18 cellular contexts compared by ENCODE assay signal in genomic region chr2:105486762-105487141, GRCh38.
A peak's percentile ranks its signal among the peaks of the same experiment; 100 is the strongest.
DNase-seq lines count a peak whose midpoint lies in the region; ATAC-seq and TF ChIP-seq lines count a peak whose summit lies in the region.
"Had no signal": no experiment of that assay in that cellular context is flagged by ENCODE, and none has a peak within 500 bp of the region (broad histone marks: within the 10 kb centered on the region; RNA-seq: fewer than 3 reads in every experiment).

No MANE protein-coding gene starts in this region.

- H3K9ac ChIP-seq in GM23248 (no peak overlapping the region), IMR-90 (ENCODE audit: low read depth, low read length) (no peak overlapping the region; the same call in 1 of the 2 replicates), skeletal muscle tissue (ENCODE audit: low read depth in 1 of 3, low read length in 3 of 3) (no peak overlapping the region)

- peak overlapping the region; percentile 39; the same call in 1 of the 3 replicates for H2BK15ac ChIP-seq in IMR-90 (ENCODE audit: low read depth, low read length)

- intact Hi-C loops in IMR-90 (cut with micrococcal nuclease), result no loop called here

- 0 out of 4 replicates have a peak overlapping the region, but pooled peaks of 1 of the 2 experiments have one; percentile 1 for H4K8ac ChIP-seq in IMR-90 (ENCODE audit: low read depth in 2 of 2, low read length in 2 of 2)

- dilution Hi-C loops in IMR-90 (cut with HindIII; ENCODE audit: low sequenced_read_pairs, unreplicated experiment), result no loop called here

- no peaks in the 10 kb centered on the region for H3K4me1 Mint-ChIP-seq in activated naive CD8-positive, alpha-beta T cell treated with anti-CD3 and anti-CD28 coated beads for 36 hours

- peaks cover 10% of the 10 kb centered on the region; the same call in 1 of the 2 replicates for H3F3A ChIP-seq in GM23248 (ENCODE audit: insufficient read depth)

- BruUV-seq in IMR-90 (replicated peaks; lab: Mats Ljungman, UMichigan), result no TSS peak

- no peaks in the 10 kb centered on the region for H3K27me3 Mint-ChIP-seq in activated naive CD8-positive, alpha-beta T cell treated with anti-CD3 and anti-CD28 coated beads for 36 hours
- H3K27me3 Mint-ChIP-seq: CD4-positive, alpha-beta T cell had no signal

- POLR2A ChIA-PET in IMR-90 (lab: Charles Lee; ENCODE audit: unreplicated experiment), result no interaction called here

- peaks cover 14% of the 10 kb centered on the region for H3K9me1 ChIP-seq in IMR-90 (ENCODE audit: insufficient read depth, low read length)

- H3K27me3 ChIP-seq in GM23248 (replicated peaks; ENCODE audit: insufficient read depth) (no peaks in the 10 kb centered on the region), IMR-90 (ENCODE audit: control insufficient read depth, insufficient read depth, low read length) (peaks cover 21% of the 10 kb centered on the region), brain microvascular endothelial cell (replicated peaks) (no peaks in the 10 kb centered on the region), skeletal muscle tissue (ENCODE audit: control insufficient read depth in 3 of 3, insufficient read depth in 3 of 3, low read length in 3 of 3) (no peaks in the 10 kb centered on the region)
- H3K27me3 ChIP-seq: BE2C had no signal

- TF ChIP-seq CTCF in IMR-90 (conservative IDR thresholded peaks at IDR 0.05; ENCODE audit: low read depth, low read length) (no peak), brain microvascular endothelial cell (IDR thresholded peaks at IDR 0.05; ENCODE audit: low read depth, low read length, missing control alignments) (no peak)

- H2BK5ac ChIP-seq in IMR-90 (ENCODE audit: low read depth, low read length, poor library complexity, severe bottlenecking), result peak overlapping the region; percentile 43

- no peak overlapping the region for H3K4me3 Mint-ChIP-seq in activated naive CD8-positive, alpha-beta T cell treated with anti-CD3 and anti-CD28 coated beads for 36 hours
- H3K4me3 Mint-ChIP-seq: CD4-positive, alpha-beta T cell had no signal

- no peaks in the 10 kb centered on the region for H4K20me1 ChIP-seq in GM23248 (ENCODE audit: insufficient read depth)
- peaks cover 6% of the 10 kb centered on the region; the same call in 1 of the 2 replicates for H4K20me1 ChIP-seq in IMR-90 (ENCODE audit: insufficient read depth, low read length)

- no peaks in the 10 kb centered on the region for H3K79me1 ChIP-seq in IMR-90 (ENCODE audit: low read depth in 1 of 2, low read length in 2 of 2)

- DNase-seq in GM23248 (no peak), IMR-90 (no peak), brain microvascular endothelial cell (no peak), NCI-H1417 (lab: John Stamatoyannopoulos, UW) (no peak), NCI-H1105 treated with DMSO at 0.1 percent for 48 hours (lab: John Stamatoyannopoulos, UW) (no peak)
- no peak for DNase-seq in activated naive CD8-positive, alpha-beta T cell treated with anti-CD3 and anti-CD28 coated beads for 36 hours
- DNase-seq: BE2C; CD4-positive, alpha-beta T cell; H7; MV-4-11; NCI-H1436; NCI-H2029; NCI-H2171; NCI-H446 treated with DMSO at 0.1 percent for 48 hours; NCI-H774; PC-3 had no signal

- peak; percentile 55 for ATAC-seq in IMR-90 (ENCODE audit: low read depth)
- ATAC-seq: PC-3 had no signal

- peak overlapping the region; percentile 54 for H3K4me2 ChIP-seq in GM23248 (ENCODE audit: unreplicated experiment)
- peak overlapping the region; percentile 43 for H3K4me2 ChIP-seq in IMR-90 (ENCODE audit: low read depth, low read length)

- H3K27ac Mint-ChIP-seq in activated naive CD8-positive, alpha-beta T cell treated with anti-CD3 and anti-CD28 coated beads for 36 hours, result no peak overlapping the region
- H3K27ac Mint-ChIP-seq: CD4-positive, alpha-beta T cell had no signal

- in situ Hi-C loops in GM23248 (cut with MboI), result no loop called here
- in situ Hi-C loops in IMR-90 (cut with MboI; ENCODE audit: low sequenced_read_pairs), result no loop called here
- in situ Hi-C loops in brain microvascular endothelial cell (cut with HindIII; ENCODE audit: low pct_ligation_motif_present, low sequenced_read_pairs), result no loop called here

- H2BK20ac ChIP-seq in IMR-90 (ENCODE audit: low read depth, low read length), result peak overlapping the region; percentile 30; the same call in 1 of the 2 replicates

- H3K36me3 Mint-ChIP-seq in activated naive CD8-positive, alpha-beta T cell treated with anti-CD3 and anti-CD28 coated beads for 36 hours, result no peaks in the 10 kb centered on the region

- H4K5ac ChIP-seq in IMR-90 (ENCODE audit: low read depth, low read length), result peak overlapping the region; percentile 43

- H3K4me1 ChIP-seq in GM23248 (ENCODE audit: insufficient read depth) (peaks cover 14% of the 10 kb centered on the region), IMR-90 (ENCODE audit: control insufficient read depth, insufficient read depth, low read length) (peaks cover 16% of the 10 kb centered on the region), skeletal muscle tissue (ENCODE audit: control insufficient read depth in 3 of 3, insufficient read depth in 3 of 3, low read length in 3 of 3) (peaks cover 10 to 23% (median 14%) of the 10 kb centered on the region in 3 donors)
- H3K4me1 ChIP-seq: BE2C had no signal

- CTCF ChIA-PET in IMR-90 (lab: Yijun Ruan, JAX), result no interaction called here

- H3K9me3 ChIP-seq in GM23248 (ENCODE audit: low read depth) (no peaks in the 10 kb centered on the region), IMR-90 (ENCODE audit: control insufficient read depth, insufficient read depth, low read length) (peaks cover 4% of the 10 kb centered on the region), skeletal muscle tissue (ENCODE audit: control insufficient read depth in 3 of 3, low read length in 3 of 3) (no peaks in the 10 kb centered on the region)
- H3K9me3 ChIP-seq: BE2C had no signal

- TF ChIP-seq POLR2A in IMR-90 (IDR thresholded peaks at IDR 0.05; ENCODE audit: low read depth, low read length), result no peak

- no peaks in the 10 kb centered on the region for H3K79me2 ChIP-seq in GM23248 (ENCODE audit: insufficient read depth)

- no peak overlapping the region for H3K56ac ChIP-seq in IMR-90 (ENCODE audit: extremely low read depth, insufficient read depth, low read length)

- H3K9me3 Mint-ChIP-seq in activated naive CD8-positive, alpha-beta T cell treated with anti-CD3 and anti-CD28 coated beads for 36 hours, result no peaks in the 10 kb centered on the region
- H3K9me3 Mint-ChIP-seq: CD4-positive, alpha-beta T cell had no signal

- H3K9me2 ChIP-seq in GM23248 (ENCODE audit: insufficient read depth), result no peaks in the 10 kb centered on the region

- H3K36me3 ChIP-seq in GM23248 (ENCODE audit: low read depth) (no peaks in the 10 kb centered on the region), IMR-90 (ENCODE audit: control insufficient read depth, insufficient read depth, low read length) (no peaks in the 10 kb centered on the region), brain microvascular endothelial cell (replicated peaks) (no peaks in the 10 kb centered on the region), skeletal muscle tissue (ENCODE audit: control insufficient read depth in 3 of 3, insufficient read depth in 3 of 3, low read length in 3 of 3) (no peaks in the 10 kb centered on the region)
- H3K36me3 ChIP-seq: BE2C had no signal

- H2AK9ac ChIP-seq in IMR-90 (replicated peaks; ENCODE audit: low read depth, low read length, poor library complexity), result no peak overlapping the region

- H3K27ac ChIP-seq in GM23248 (peak overlapping the region; percentile 40), IMR-90 (ENCODE audit: insufficient read depth, low read length) (peak overlapping the region; percentile 76), brain microvascular endothelial cell (peak overlapping the region; percentile 65), skeletal muscle tissue (ENCODE audit: low read depth, low read length) (peak overlapping the region; percentile 66)
- H3K27ac ChIP-seq: HL-60 had no signal

- H3K4ac ChIP-seq in IMR-90 (ENCODE audit: low read depth, low read length), result peak overlapping the region; percentile 32

- 62 to 66% methylated on average over 3 of the region's 3 CpGs for WGBS in GM23248 (ENCODE audit: low coverage in 1 of 2, low lambda C conversion rate in 2 of 2, missing lambda C conversion rate in 2 of 2), 2 experiments
- WGBS in IMR-90 (ENCODE audit: extremely low coverage in 2 of 2, insufficient read length in 1 of 2), 2 experiments, result no CpG with 5 or more reads among the region's 3 CpGs

- no peak overlapping the region for H3K23ac ChIP-seq in IMR-90 (ENCODE audit: low read depth, low read length)

- H2AFZ ChIP-seq in GM23248, result no peak overlapping the region
- H2AFZ ChIP-seq in IMR-90 (replicated peaks; ENCODE audit: low read length, poor library complexity), result no peak overlapping the region

- H3K18ac ChIP-seq in IMR-90 (ENCODE audit: low read depth, low read length), result peak overlapping the region; percentile 84

- peak overlapping the region; percentile 63 for H2BK120ac ChIP-seq in IMR-90 (ENCODE audit: low read depth, low read length)

- TF ChIP-seq RAD21 in IMR-90 (IDR thresholded peaks at IDR 0.05; ENCODE audit: low read length), result no peak

- H3K4me3 ChIP-seq in GM23248 (no peak overlapping the region), IMR-90 (ENCODE audit: insufficient read depth, low read depth, low read length) (no peak overlapping the region), brain microvascular endothelial cell (ENCODE audit: low read depth, low read length) (no peak overlapping the region), skeletal muscle tissue (ENCODE audit: low read length in 3 of 3) (no peak overlapping the region)

- H4K91ac ChIP-seq in IMR-90 (ENCODE audit: insufficient read depth, low read depth, low read length), result peak overlapping the region; percentile 46

- H2AK5ac ChIP-seq in IMR-90 (ENCODE audit: low read depth, low read length), result peak overlapping the region; percentile 15; the same call in 1 of the 2 replicates

- no peak overlapping the region for H3K14ac ChIP-seq in IMR-90 (replicated peaks; ENCODE audit: low read depth, low read length)

TF ChIP-seq in IMR-90, 13 proteins besides CTCF, POLR2A, EP300 and RAD21 (continues in another document):
- TF ChIP-seq SMC3 (IDR thresholded peaks at IDR 0.05; ENCODE audit: low read depth, low read length) (no peak), MXI1 (IDR thresholded peaks at IDR 0.05; ENCODE audit: borderline replicate concordance, low read depth, low read length) (no peak), BHLHE40 (IDR thresholded peaks at IDR 0.05; ENCODE audit: low read depth, low read length) (no peak), CEBPB (IDR thresholded peaks at IDR 0.05; ENCODE audit: low read depth, low read length) (no peak), RCOR1 (IDR thresholded peaks at IDR 0.05; ENCODE audit: insufficient replicate concordance, low read length) (no peak), MAZ (IDR thresholded peaks at IDR 0.05; ENCODE audit: borderline replicate concordance, low read depth, low read length) (no peak)
- TF ChIP-seq, protein P1, sequence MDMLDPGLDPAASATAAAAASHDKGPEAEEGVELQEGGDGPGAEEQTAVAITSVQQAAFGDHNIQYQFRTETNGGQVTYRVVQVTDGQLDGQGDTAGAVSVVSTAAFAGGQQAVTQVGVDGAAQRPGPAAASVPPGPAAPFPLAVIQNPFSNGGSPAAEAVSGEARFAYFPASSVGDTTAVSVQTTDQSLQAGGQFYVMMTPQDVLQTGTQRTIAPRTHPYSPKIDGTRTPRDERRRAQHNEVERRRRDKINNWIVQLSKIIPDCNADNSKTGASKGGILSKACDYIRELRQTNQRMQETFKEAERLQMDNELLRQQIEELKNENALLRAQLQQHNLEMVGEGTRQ (IDR thresholded peaks at IDR 0.05; ENCODE audit: low read depth, low read length), result no peak
